10 cellular contexts compared by ENCODE assay signal in genomic region chr7:99562114-99562784, GRCh38. TPM values are rescaled to one million over a fixed set of nuclear protein-coding genes. Genes with fewer than 3 reads are reported as not detected.
DNase-seq lines count a peak whose midpoint lies in the region; ATAC-seq and TF ChIP-seq lines count a peak whose summit lies in the region.
"Had no signal": no experiment of that assay in that cellular context is flagged by ENCODE, and none has a peak within 500 bp of the region (broad histone marks: within the 10 kb centered on the region; RNA-seq: fewer than 3 reads in every experiment).

No MANE protein-coding gene starts in this region.

- in situ Hi-C loops in GM23248 (cut with MboI) = no loop called here

- H3K27ac ChIP-seq in GM23248 (peak overlapping the region; percentile 96), RWPE2 (ENCODE audit: poor library complexity, severe bottlenecking) (peak overlapping the region; percentile 92), colonic mucosa (peak overlapping the region; percentile 21)
- H3K27ac ChIP-seq: lower lobe of right lung had no signal

- no peaks in the 10 kb centered on the region for H3K9me3 Mint-ChIP-seq in progenitor cell of endocrine pancreas (ENCODE audit: low read depth)

- peak overlapping the region; percentile 83 for H3K4me2 ChIP-seq in GM23248 (ENCODE audit: unreplicated experiment)

- H3K27me3 Mint-ChIP-seq in progenitor cell of endocrine pancreas = no peaks in the 10 kb centered on the region

- H3K9me2 ChIP-seq in GM23248 (ENCODE audit: insufficient read depth) = no peaks in the 10 kb centered on the region

- WGBS in GM23248 (ENCODE audit: low coverage in 1 of 2, low lambda C conversion rate in 2 of 2, missing lambda C conversion rate in 2 of 2), 2 experiments = 52 to 55% methylated on average over 9 of the region's 9 CpGs

- H4K20me1 ChIP-seq in GM23248 (ENCODE audit: insufficient read depth) = no peaks in the 10 kb centered on the region

- no peaks in the 10 kb centered on the region for H3K27me3 ChIP-seq in GM23248 (replicated peaks; ENCODE audit: insufficient read depth)
- no peaks in the 10 kb centered on the region for H3K27me3 ChIP-seq in RWPE2 (ENCODE audit: insufficient read depth, poor library complexity, severe bottlenecking)
- H3K27me3 ChIP-seq in colonic mucosa = no peaks in the 10 kb centered on the region

- H3K4me1 Mint-ChIP-seq in progenitor cell of endocrine pancreas (ENCODE audit: low read depth) = peaks cover 11% of the 10 kb centered on the region

- H3K4me3 ChIP-seq in GM23248 (peak overlapping the region; percentile 54), RWPE2 (ENCODE audit: severe bottlenecking) (no peak overlapping the region), colonic mucosa (no peak overlapping the region)
- H3K4me3 ChIP-seq: lower lobe of right lung had no signal

- peak; percentile 15 for DNase-seq in GM23248
- no peak for DNase-seq in RWPE2 (ENCODE audit: low spot score)
- no peak for DNase-seq in colonic mucosa
- no peak for DNase-seq in progenitor cell of endocrine pancreas (ENCODE audit: low spot score, unreplicated experiment)
- no peak for DNase-seq in NCI-H748 (lab: John Stamatoyannopoulos, UW; ENCODE audit: unreplicated experiment)
- DNase-seq in midbrain (lab: John Stamatoyannopoulos, UW) = no peak
- no peak for DNase-seq in SW 1271 (lab: John Stamatoyannopoulos, UW)
- DNase-seq: lower lobe of right lung had no signal

- peaks cover 48% of the 10 kb centered on the region for H3K36me3 ChIP-seq in GM23248 (ENCODE audit: low read depth)
- peaks cover 74% of the 10 kb centered on the region for H3K36me3 ChIP-seq in RWPE2 (ENCODE audit: low read depth)
- peaks cover 9% of the 10 kb centered on the region for H3K36me3 ChIP-seq in colonic mucosa

- H3K9me3 ChIP-seq in GM23248 (ENCODE audit: low read depth) (no peaks in the 10 kb centered on the region), RWPE2 (ENCODE audit: severe bottlenecking) (no peaks in the 10 kb centered on the region), colonic mucosa (no peaks in the 10 kb centered on the region)
- H3K9me3 ChIP-seq: lower lobe of right lung had no signal

- ATAC-seq in RWPE2 (ENCODE audit: low read depth) = no peak
- no peak for ATAC-seq in GM19455 (IDR thresholded peaks at IDR 0.05; ENCODE audit: unreplicated experiment)
- ATAC-seq: lower lobe of right lung had no signal

- no peak overlapping the region for H2AFZ ChIP-seq in GM23248

- H3K79me2 ChIP-seq in GM23248 (ENCODE audit: insufficient read depth) = peaks cover 80% of the 10 kb centered on the region

- intact Hi-C loops in colonic mucosa (cut with DNase I) = no loop called here

- peaks cover 65% of the 10 kb centered on the region for H3F3A ChIP-seq in GM23248 (ENCODE audit: insufficient read depth)

- no peak overlapping the region for H3K4me3 Mint-ChIP-seq in progenitor cell of endocrine pancreas (ENCODE audit: low read depth)

- H3K27ac Mint-ChIP-seq in progenitor cell of endocrine pancreas = peak overlapping the region; percentile 73

- H3K36me3 Mint-ChIP-seq in progenitor cell of endocrine pancreas (ENCODE audit: insufficient read depth) = peaks cover 32% of the 10 kb centered on the region

- H3K4me1 ChIP-seq in GM23248 (ENCODE audit: insufficient read depth) (peaks cover 53% of the 10 kb centered on the region), RWPE2 (ENCODE audit: insufficient read depth, poor library complexity, severe bottlenecking) (peaks cover 43% of the 10 kb centered on the region), colonic mucosa (no peaks in the 10 kb centered on the region)

- H3K9ac ChIP-seq in GM23248 (peak overlapping the region; percentile 72), colonic mucosa (ENCODE audit: low read depth in 2 of 2, low read length in 2 of 2) (no peak overlapping the region)

- TF ChIP-seq CTCF in RWPE2 (IDR thresholded peaks at IDR 0.05; ENCODE audit: poor library complexity, severe bottlenecking) (no peak), colonic mucosa (IDR thresholded peaks at IDR 0.05) (no peak), progenitor cell of endocrine pancreas (IDR thresholded peaks at IDR 0.05; ENCODE audit: unreplicated experiment) (no peak)

RNA-seq across cellular contexts. Expression of gene ZNF655, which starts 3.8 kb away (rescaled TPM):
- 54.6 and 70.0 TPM in 2 replicates for total RNA-seq in GM23248 (2014; rRNA removed; shearing (Covaris generic))
- 36.5 and 37.2 TPM in 2 replicates for polyA plus RNA-seq in GM23248 (2016; fragmentation: Nextera tagmentation; extraction: Ambion mirVana)
- total RNA-seq in colonic mucosa (10 to 100 TPM; 41.8 to 50.7 TPM), progenitor cell of endocrine pancreas (70.9 and 72.6 TPM in 2 replicates)

RNA-seq across cellular contexts. Expression of gene FAM200A, which starts 10.3 kb away (rescaled TPM):
- total RNA-seq in GM23248 (2014; rRNA removed; shearing (Covaris generic)) = 6.2 and 9.2 TPM in 2 replicates
- 6.2 and 8.2 TPM in 2 replicates for polyA plus RNA-seq in GM23248 (2016; fragmentation: Nextera tagmentation; extraction: Ambion mirVana)
- total RNA-seq in colonic mucosa (1 to 10 TPM; 4.1 to 5.0 TPM), progenitor cell of endocrine pancreas (12.5 and 12.9 TPM in 2 replicates)

RNA-seq across cellular contexts. Expression of gene TMEM225B, which starts 35.8 kb away (rescaled TPM):
- not detected in 2 replicates for total RNA-seq in GM23248 (2014; rRNA removed; shearing (Covaris generic))
- 0.24 and 0.44 TPM in 2 replicates for polyA plus RNA-seq in GM23248 (2016; fragmentation: Nextera tagmentation; extraction: Ambion mirVana)
- total RNA-seq in colonic mucosa = under 1 TPM in 1 of 2 donors, not detected in 1; 0.74 TPM
- 0.91 and 1.4 TPM in 2 replicates for total RNA-seq in progenitor cell of endocrine pancreas
- total RNA-seq: frontal cortex had no signal

RNA-seq across cellular contexts. Expression of gene ZSCAN25, which starts 54.5 kb away (rescaled TPM):
- 7.2 and 9.7 TPM in 2 replicates for total RNA-seq in GM23248 (2014; rRNA removed; shearing (Covaris generic))
- 6.4 and 6.5 TPM in 2 replicates for polyA plus RNA-seq in GM23248 (2016; fragmentation: Nextera tagmentation; extraction: Ambion mirVana)
- total RNA-seq in colonic mucosa = 10 to 100 TPM; 10.4 to 20.2 TPM
- 26.4 and 27.9 TPM in 2 replicates for total RNA-seq in progenitor cell of endocrine pancreas

RNA-seq across cellular contexts. Expression of gene ZKSCAN5, which starts 57.8 kb away (rescaled TPM):
- total RNA-seq in GM23248 (2014; rRNA removed; shearing (Covaris generic)) = 10.7 and 12.0 TPM in 2 replicates
- polyA plus RNA-seq in GM23248 (2016; fragmentation: Nextera tagmentation; extraction: Ambion mirVana) = 6.3 and 6.4 TPM in 2 replicates
- total RNA-seq in colonic mucosa = 1 to 10 TPM; 5.6 to 6.6 TPM
- 14.7 and 15.2 TPM in 2 replicates for total RNA-seq in progenitor cell of endocrine pancreas

Comparison
In these comparisons a context has a peak if more than half of its experiments do, and no peak if none do; other contexts are left out.
1. H3K27ac ChIP-seq: peak in every context shown above with its lines; median percentile 96 in GM23248; 92 in RWPE2; 21 in colonic mucosa.